8 cellular contexts compared by ENCODE assay signal in genomic region chr15:67542462-67543347, GRCh38. TPM values are rescaled to one million over a fixed set of nuclear protein-coding genes. Genes with fewer than 3 reads are reported as not detected.
A peak's percentile ranks its signal among the peaks of the same experiment; 100 is the strongest.
DNase-seq lines count a peak whose midpoint lies in the region; ATAC-seq, FAIRE-seq and TF ChIP-seq lines count a peak whose summit lies in the region.

TSS of gene MAP2K5 (plus strand) at chr15:67542703. CDS start at chr15:67543336, 633 bp downstream.

- FAIRE-seq in bronchial epithelial cell (lab: Jason Lieb, UNC) = no peak

- CTCF ChIA-PET in WTC11 (lab: Charles Lee) = no interaction called here

- no peaks in the 10 kb centered on the region for H3K27me3 Mint-ChIP-seq in WTC11 (ENCODE audit: low read depth)

- peaks cover 2% of the 10 kb centered on the region for H3K36me3 ChIP-seq in bronchial epithelial cell (ENCODE audit: control insufficient read depth, insufficient read depth, low read length)

- H3K4me3 ChIP-seq in bronchial epithelial cell (ENCODE audit: low read depth, low read length) = peak within 1 kb of the TSS; percentile 65

- POLR2A ChIA-PET in WTC11 (lab: Charles Lee) = interaction anchor here (0.7 to 0.8 kb wide), 2 partner anchors 14 to 201 kb away, joined by 3 read pairs; no protein-coding TSS in a partner anchor

- H3K36me3 Mint-ChIP-seq in WTC11 = no peaks in the 10 kb centered on the region

- peaks cover 11% of the 10 kb centered on the region for H3K4me1 Mint-ChIP-seq in WTC11

- ATAC-seq in HG02588 (IDR thresholded peaks at IDR 0.05; ENCODE audit: unreplicated experiment) (peak; percentile 56), WTC11 (peak; percentile 68), GM21447 (IDR thresholded peaks at IDR 0.05; ENCODE audit: unreplicated experiment) (no peak)

- H3K27me3 ChIP-seq in bronchial epithelial cell (ENCODE audit: control insufficient read depth, insufficient read depth, low read length) = no peaks in the 10 kb centered on the region

- DNase-seq in DMS79 treated with DMSO at 0.1 percent for 48 hours (lab: John Stamatoyannopoulos, UW) (peak; percentile 15), NCI-H2171 treated with DMSO at 0.1 percent for 48 hours (lab: John Stamatoyannopoulos, UW) (peak; percentile 74), WTC11 (ENCODE audit: low spot score) (peak; percentile 79), bronchial epithelial cell (ENCODE audit: low read depth) (peak; percentile 33), islet precursor cell (peak; percentile 86)
- peak; percentile 73 to 80 for DNase-seq in stimulated activated CD4-positive, alpha-beta T cell treated with anti-CD3 and anti-CD28 coated beads, Interleukin-12 subunit alpha, Interleukin-12 subunit beta, amount 100 ng/mL, for 24 hours (ENCODE audit: low read depth in 2 of 2)

- H3K4me3 Mint-ChIP-seq in WTC11 = peak within 1 kb of the TSS; percentile 97

- H3K9me3 Mint-ChIP-seq in WTC11 = no peaks in the 10 kb centered on the region

- H3K27ac Mint-ChIP-seq in WTC11 = peak within 1 kb of the TSS; percentile 87; the same call in 1 of the 2 replicates

- TF ChIP-seq CTCF in WTC11 (IDR thresholded peaks at IDR 0.05) (no peak), bronchial epithelial cell (IDR thresholded peaks at IDR 0.05; ENCODE audit: insufficient read depth, low read length, severe bottlenecking) (no peak)

TF ChIP-seq in WTC11, 78 proteins besides CTCF, POLR2A, EP300 and RAD21:
- TF ChIP-seq ARID4B (CRISPR knock-in tag; IDR thresholded peaks at IDR 0.05; ENCODE audit: borderline replicate concordance) (peak; percentile 70; the same call in 1 of the 2 replicates), FOXP1 (CRISPR knock-in tag; IDR thresholded peaks at IDR 0.05; ENCODE audit: borderline replicate concordance) (peak; percentile 39; the same call in 1 of the 2 replicates), FOXJ3 (CRISPR knock-in tag; IDR thresholded peaks at IDR 0.05; ENCODE audit: borderline replicate concordance) (no peak), SMAD3 (CRISPR knock-in tag; IDR thresholded peaks at IDR 0.05; ENCODE audit: borderline replicate concordance) (no peak), USF2 (CRISPR knock-in tag; IDR thresholded peaks at IDR 0.05) (no peak), ZNF416 (CRISPR knock-in tag; IDR thresholded peaks at IDR 0.05) (no peak), USF1 (CRISPR knock-in tag; IDR thresholded peaks at IDR 0.05) (0 out of 2 replicates have a peak, but pooled peaks have one; percentile 22), MAX (CRISPR knock-in tag; IDR thresholded peaks at IDR 0.05) (peak; percentile 46), CREM (CRISPR knock-in tag; IDR thresholded peaks at IDR 0.05) (no peak; the same call in 1 of the 2 replicates), FOXK1 (CRISPR knock-in tag; IDR thresholded peaks at IDR 0.05) (peak; percentile 84), SP1 (CRISPR knock-in tag; conservative IDR thresholded peaks at IDR 0.05) (peak; percentile 59; the same call in 1 of the 2 replicates), NR2C2 (CRISPR knock-in tag; IDR thresholded peaks at IDR 0.05) (peak; percentile 68), ZNF232 (CRISPR knock-in tag; IDR thresholded peaks at IDR 0.05) (no peak), ATF3 (CRISPR knock-in tag; conservative IDR thresholded peaks at IDR 0.05) (no peak)
TF ChIP-seq in WTC11: peak in this region for 7.

RNA-seq across cellular contexts. Expression of gene MAP2K5, which starts in this region (rescaled TPM):
- total RNA-seq in WTC11 (2021) (13.6 to 19.5 TPM (median 16.8 TPM) in 3 replicates), bronchial epithelial cell (2.4 and 2.9 TPM in 2 replicates)

Comparison
In these comparisons a context has a peak if more than half of its experiments do, and no peak if none do; other contexts are left out.
1. DNase-seq: peak in every context shown above with its lines; median percentile 86 in islet precursor cell; 79 in WTC11; 76 in stimulated activated CD4-positive, alpha-beta T cell treated with anti-CD3 and anti-CD28 coated beads, Interleukin-12 subunit alpha, Interleukin-12 subunit beta, amount 100 ng/mL, for 24 hours; 74 in NCI-H2171 treated with DMSO at 0.1 percent for 48 hours; 33 in bronchial epithelial cell; 15 in DMS79 treated with DMSO at 0.1 percent for 48 hours.